14 cellular contexts compared by ENCODE assay signal in the genomic region with DNA sequence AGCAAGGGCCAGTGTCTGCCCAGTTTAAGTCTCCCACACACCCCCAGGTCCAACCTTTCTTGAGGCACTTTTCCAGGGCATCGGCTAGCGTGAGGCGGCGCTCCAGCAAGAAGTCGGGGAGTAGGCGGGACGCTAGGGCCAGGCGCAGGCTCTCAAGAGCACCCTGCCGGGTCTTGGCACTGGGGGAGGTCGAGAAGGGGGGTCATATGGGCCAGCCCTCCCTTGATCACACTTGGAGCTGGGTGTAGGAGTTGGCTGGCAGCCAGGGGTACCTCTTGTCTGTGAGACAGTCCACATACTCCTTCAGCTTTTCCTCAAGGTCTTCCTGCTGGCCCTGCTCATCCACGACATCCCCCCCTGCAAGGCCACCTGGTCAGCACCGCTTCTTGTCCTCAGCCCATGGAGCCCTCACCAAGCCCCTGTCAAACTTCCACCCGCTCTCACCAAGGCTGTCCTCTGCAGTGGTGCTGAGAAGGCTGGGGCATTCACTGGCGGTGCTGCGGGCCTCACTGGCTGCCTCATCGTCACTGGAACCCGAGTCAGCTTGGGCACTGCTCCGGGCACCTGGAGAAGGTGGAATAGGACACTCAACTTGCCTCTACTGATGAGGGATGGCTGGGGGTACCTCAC. TPM values are rescaled to one million over a fixed set of nuclear protein-coding genes. Genes with fewer than 3 reads are reported as not detected.
DNase-seq lines count a peak whose midpoint lies in the region; ATAC-seq, FAIRE-seq and TF ChIP-seq lines count a peak whose summit lies in the region.
"Had no signal": no experiment of that assay in that cellular context is flagged by ENCODE, and none has a peak within 500 bp of the region (broad histone marks: within the 10 kb centered on the region; RNA-seq: fewer than 3 reads in every experiment).

No MANE protein-coding gene starts in this region.

- H3K4me1 ChIP-seq in K562 (replicated peaks in 1 of 2; ENCODE audit: control insufficient read depth in 2 of 2, insufficient read depth in 2 of 2, low read length in 2 of 2) (peaks cover 8 to 62% of the 10 kb centered on the region in 2 experiments; a peak in 3 of 5 replicates), pancreas (peaks cover 9 to 13% (median 10%) of the 10 kb centered on the region in 3 donors)

- no peak overlapping the region for H3K4me2 ChIP-seq in K562 (ENCODE audit: insufficient read depth, low read length)

- H3K27me3 ChIP-seq in K562 (ENCODE audit: control insufficient read depth in 2 of 2, insufficient read depth in 2 of 2, low read length in 2 of 2) (no peaks in the 10 kb centered on the region), pancreas (no peaks in the 10 kb centered on the region)

- peaks cover 71% of the 10 kb centered on the region for H3K36me3 Mint-ChIP-seq in activated T-cell treated with anti-CD3 and anti-CD28 coated beads, Interleukin-2, amount 50 U/mL, for 24 hours (ENCODE audit: low read depth)

- FAIRE-seq in K562 (lab: Jason Lieb, UNC) (no peak), pancreas (lab: Jason Lieb, UNC) (no peak)

- H3K9me3 ChIP-seq in K562 (replicated peaks; ENCODE audit: control insufficient read depth, insufficient read depth, low read depth, low read length) (no peaks in the 10 kb centered on the region), pancreas (no peaks in the 10 kb centered on the region)

- H3K9me3 Mint-ChIP-seq in activated T-cell treated with anti-CD3 and anti-CD28 coated beads, Interleukin-2, amount 50 U/mL, for 24 hours, result no peaks in the 10 kb centered on the region

- no TSS peak for BruUV-seq in K562 (replicated peaks; lab: Mats Ljungman, UMichigan)

- CTCF ChIA-PET in K562 (lab: Yijun Ruan, JAX; ENCODE audit: low intra/inter-chr PET ratio), result no interaction called here

- peaks cover 28% of the 10 kb centered on the region for H3K4me1 Mint-ChIP-seq in activated T-cell treated with anti-CD3 and anti-CD28 coated beads, Interleukin-2, amount 50 U/mL, for 24 hours (ENCODE audit: low read depth)

- DNase-seq in activated T-cell treated with anti-CD3 and anti-CD28 coated beads, Interleukin-2, amount 50 U/mL, for 24 hours, result no peak
- DNase-seq in activated T-cell treated with anti-CD3 and anti-CD28 coated beads, Interleukin-2, amount 50 U/mL, for 48 hours, result no peak
- DNase-seq in NB4 (ENCODE audit: low read depth) (no peak), K562 (ENCODE audit: extremely low read depth in 1 of 4, low spot score in 3 of 4) (no peak), pancreas (peak; percentile 42 to 88 (median 59)), NCI-H2171 (lab: John Stamatoyannopoulos, UW) (no peak), head of caudate nucleus (no peak)
- DNase-seq: activated CD4-positive, alpha-beta T cell treated with anti-CD3 and anti-CD28 coated beads, Interleukin-2, amount 50 U/mL, for 48 hours; mesendoderm; NCI-H1105; NCI-H526 had no signal

- peaks cover 49% of the 10 kb centered on the region; the same call in 2 of the 3 replicates for H3K36me3 ChIP-seq in K562 (ENCODE audit: control insufficient read depth, insufficient read depth, low read length)
- peaks cover 0 to 29% (median 18%) of the 10 kb centered on the region in 3 donors for H3K36me3 ChIP-seq in pancreas

- peaks cover 30% of the 10 kb centered on the region for H3K79me2 ChIP-seq in K562 (ENCODE audit: control insufficient read depth, insufficient read depth, low read length)

- TF ChIP-seq RAD21 in K562 (CRISPR knock-in tag; conservative IDR thresholded peaks at IDR 0.05 in 1 of 2, IDR thresholded peaks at IDR 0.05 in 1 of 2), result no peak

- H3K4me3 Mint-ChIP-seq in activated T-cell treated with anti-CD3 and anti-CD28 coated beads, Interleukin-2, amount 50 U/mL, for 24 hours, result peak overlapping the region; percentile 95

- no peak for TF ChIP-seq CTCF in NB4 (IDR thresholded peaks at IDR 0.05; ENCODE audit: low read depth, low read length)
- TF ChIP-seq CTCF in K562 (IDR thresholded peaks at IDR 0.05 in 2 of 3, conservative IDR thresholded peaks at IDR 0.05 in 1 of 3; ENCODE audit: insufficient read depth in 2 of 3, low read depth in 1 of 3, low read length in 3 of 3), result no peak
- TF ChIP-seq CTCF in pancreas (IDR thresholded peaks at IDR 0.05), result no peak

- in situ Hi-C loops in K562 (cut with MboI), result no loop called here

- peak overlapping the region; percentile 95 for H3K27ac Mint-ChIP-seq in activated T-cell treated with anti-CD3 and anti-CD28 coated beads, Interleukin-2, amount 50 U/mL, for 24 hours

- ATAC-seq in K562 (no peak), pancreas (no peak), HG02588 (IDR thresholded peaks at IDR 0.05; ENCODE audit: unreplicated experiment) (no peak)
- ATAC-seq: sciatic nerve, SK-N-SH treated with all-trans-retinoic acid at 6 μM for 48 hours had no signal

- no peak for TF ChIP-seq EP300 in K562 (IDR thresholded peaks at IDR 0.05; ENCODE audit: low read length)

- no peak overlapping the region for H3K27ac ChIP-seq in K562 (ENCODE audit: extremely low read depth, low read depth, low read length)
- no peak overlapping the region for H3K27ac ChIP-seq in pancreas

- intact Hi-C loops in K562 (cut with micrococcal nuclease), result no loop called here
- intact Hi-C loops in pancreas (cut with DNase I), result no loop called here
- intact Hi-C loops in head of caudate nucleus (cut with DNase I), result loop anchor here (5.0 kb wide), 1 partner anchor 37 kb away; a partner anchor contains a TSS

- H4K20me1 ChIP-seq in K562 (replicated peaks; ENCODE audit: control insufficient read depth, insufficient read depth, low read length), result no peaks in the 10 kb centered on the region

- no peaks in the 10 kb centered on the region for H3K27me3 Mint-ChIP-seq in activated T-cell treated with anti-CD3 and anti-CD28 coated beads, Interleukin-2, amount 50 U/mL, for 24 hours

- POLR2A ChIA-PET in K562 (lab: Yijun Ruan, JAX), result interaction anchor here (2.4 kb wide), 1 partner anchor 10 kb away, joined by 8 read pairs; no protein-coding TSS in a partner anchor

- WGBS in K562 (ENCODE audit: insufficient coverage, low coverage, missing lambda C conversion rate), result 94% methylated on average over 7 of the region's 18 CpGs
- WGBS in pancreas, 2 donors, result 88 to 93% methylated on average over 18 of the region's 18 CpGs

- TF ChIP-seq POLR2A in NB4 (IDR thresholded peaks at IDR 0.05; ENCODE audit: extremely low read depth, insufficient read length), result no peak
- TF ChIP-seq POLR2A in K562 (conservative IDR thresholded peaks at IDR 0.05), result no peak

- no peak overlapping the region for H2AFZ ChIP-seq in K562 (ENCODE audit: low read depth, low read length)

- H3K9ac ChIP-seq in K562 (ENCODE audit: insufficient read depth in 1 of 2, low read depth in 2 of 2, low read length in 2 of 2), result peak overlapping the region in 1 of 2 experiments; percentile 81; a peak in 2 of 4 replicates

- H3K9me1 ChIP-seq in K562 (ENCODE audit: control insufficient read depth, insufficient read depth, low read length), result no peaks in the 10 kb centered on the region

- H3K4me3 ChIP-seq in NB4 (ENCODE audit: low read depth, low read length) (peak overlapping the region; percentile 98), K562 (no peak overlapping the region; the same call in 1 of the 2 replicates), pancreas (no peak overlapping the region)

RNA-seq across cellular contexts. Expression of a gene that starts 2.0 kb away (rescaled TPM):
- 134 and 435 TPM in 2 replicates for total RNA-seq in K562 (2011; cell fraction: chromatin; rRNA removed; ENCODE audit: low replicate concordance)
- total RNA-seq in K562 (2011; cell fraction: nucleolus; rRNA removed), result 318 and 350 TPM in 2 replicates
- total RNA-seq in K562 (2011; cell fraction: nucleoplasm; rRNA removed), result 152 and 197 TPM in 2 replicates
- total RNA-seq in K562 (2014; rRNA removed), result 75.1 and 91.2 TPM in 2 replicates
- total RNA-seq in K562 (2014; rRNA removed; fragmentation: Illumina TruSeq; extraction: Trizol), result 31.2 and 42.6 TPM in 2 replicates
- 54.4 and 57.2 TPM in 2 replicates for total RNA-seq in K562 (2015; rRNA removed; fragmentation: Illumina TruSeq; extraction: Trizol)
- total RNA-seq in K562 (2021), result 115 and 116 TPM in 2 replicates
- 44.6 and 56.2 TPM in 2 replicates for polyA plus RNA-seq in K562 (2011; rRNA removed)
- polyA plus RNA-seq in K562 (2011; cell fraction: cytosol; rRNA removed), result 47.8 and 103 TPM in 2 replicates
- 475 and 549 TPM in 2 replicates for polyA plus RNA-seq in K562 (2011; cell fraction: nucleus; rRNA removed)
- polyA plus RNA-seq in K562 (2012), result 69.2 and 72.6 TPM in 2 replicates
- polyA plus RNA-seq in K562 (2014; fragmentation: Illumina TruSeq; extraction: Trizol), result 52.8 and 58.1 TPM in 2 replicates
- polyA plus RNA-seq in K562 (2014; fragmentation: Nextera tagmentation; extraction: Ambion mirVana), result 10 to 100 TPM; 30.5 to 41.0 TPM
- polyA plus RNA-seq in K562 (2014; rRNA removed), result 79.9 and 91.5 TPM in 2 replicates
- 20.2 and 31.4 TPM in 2 replicates for polyA minus RNA-seq in K562 (2011; rRNA and poly(A)+ RNA removed)
- polyA minus RNA-seq in K562 (2011; cell fraction: cytosol; rRNA and poly(A)+ RNA removed), result 26.1 and 29.9 TPM in 2 replicates
- 118 and 130 TPM in 2 replicates for polyA minus RNA-seq in K562 (2011; cell fraction: nucleus; rRNA and poly(A)+ RNA removed)
- 10 to 100 TPM; 47.1 to 81.6 (median 55.1) TPM for total RNA-seq in pancreas
- 100 to 1,000 TPM; 101 to 117 TPM for polyA plus RNA-seq in pancreas

RNA-seq across cellular contexts. Expression of a gene that starts 9.0 kb away (rescaled TPM):
- 5.1 and 18.1 TPM in 2 replicates for total RNA-seq in K562 (2011; cell fraction: chromatin; rRNA removed; ENCODE audit: low replicate concordance)
- total RNA-seq in K562 (2011; cell fraction: nucleolus; rRNA removed), result 10.5 and 12.3 TPM in 2 replicates
- total RNA-seq in K562 (2011; cell fraction: nucleoplasm; rRNA removed), result 6.0 and 7.5 TPM in 2 replicates
- total RNA-seq in K562 (2014; rRNA removed) (6.8 and 12.8 TPM in 2 replicates), K562 (2014; rRNA removed; fragmentation: Illumina TruSeq; extraction: Trizol) (2.1 and 2.4 TPM in 2 replicates), K562 (2015; rRNA removed; fragmentation: Illumina TruSeq; extraction: Trizol) (8.3 and 9.1 TPM in 2 replicates), K562 (2021) (7.0 and 9.8 TPM in 2 replicates), pancreas (1 to 10 TPM in 1 of 6 donors, under 1 TPM in 5; 0.46 to 1.3 (median 0.65) TPM)
- polyA plus RNA-seq in K562 (2011; rRNA removed) (5.4 and 6.8 TPM in 2 replicates), K562 (2014; fragmentation: Illumina TruSeq; extraction: Trizol) (9.1 and 9.8 TPM in 2 replicates), K562 (2014; fragmentation: Nextera tagmentation; extraction: Ambion mirVana) (1 to 10 TPM in 1 of 2 experiments, under 1 TPM in 1; 0.38 to 1.0 TPM), K562 (2014; rRNA removed) (9.0 and 16.5 TPM in 2 replicates), pancreas (1 to 10 TPM; 1.6 to 2.1 TPM)
- 10.7 and 28.9 TPM in 2 replicates for polyA plus RNA-seq in K562 (2011; cell fraction: cytosol; rRNA removed)
- 11.9 and 20.3 TPM in 2 replicates for polyA plus RNA-seq in K562 (2011; cell fraction: nucleus; rRNA removed)
- 8.0 and 13.8 TPM in 2 replicates for polyA plus RNA-seq in K562 (2012)
- 1.7 and 2.9 TPM in 2 replicates for polyA minus RNA-seq in K562 (2011; rRNA and poly(A)+ RNA removed)
- 3.8 and 4.4 TPM in 2 replicates for polyA minus RNA-seq in K562 (2011; cell fraction: cytosol; rRNA and poly(A)+ RNA removed)
- polyA minus RNA-seq in K562 (2011; cell fraction: nucleus; rRNA and poly(A)+ RNA removed), result 5.4 and 6.2 TPM in 2 replicates

RNA-seq across cellular contexts. Expression of a gene that starts 9.0 kb away (rescaled TPM):
- 16.2 and 63.0 TPM in 2 replicates for total RNA-seq in K562 (2011; cell fraction: chromatin; rRNA removed; ENCODE audit: low replicate concordance)
- total RNA-seq in K562 (2011; cell fraction: nucleolus; rRNA removed), result 43.6 and 46.5 TPM in 2 replicates
- 23.6 and 28.2 TPM in 2 replicates for total RNA-seq in K562 (2011; cell fraction: nucleoplasm; rRNA removed)
- total RNA-seq in K562 (2014; rRNA removed), result 12.8 and 19.6 TPM in 2 replicates
- 3.6 and 4.5 TPM in 2 replicates for total RNA-seq in K562 (2014; rRNA removed; fragmentation: Illumina TruSeq; extraction: Trizol)
- total RNA-seq in K562 (2015; rRNA removed; fragmentation: Illumina TruSeq; extraction: Trizol), result 7.7 and 8.4 TPM in 2 replicates
- 17.1 and 20.8 TPM in 2 replicates for total RNA-seq in K562 (2021)
- 8.6 and 21.4 TPM in 2 replicates for polyA plus RNA-seq in K562 (2011; rRNA removed)
- polyA plus RNA-seq in K562 (2011; cell fraction: cytosol; rRNA removed), result 18.4 and 19.8 TPM in 2 replicates
- polyA plus RNA-seq in K562 (2011; cell fraction: nucleus; rRNA removed), result 94.4 and 123 TPM in 2 replicates
- 14.0 and 25.1 TPM in 2 replicates for polyA plus RNA-seq in K562 (2012)
- 18.1 and 23.5 TPM in 2 replicates for polyA plus RNA-seq in K562 (2014; fragmentation: Illumina TruSeq; extraction: Trizol)
- 1 to 10 TPM in 1 of 2 experiments, under 1 TPM in 1; 0.82 to 1.7 TPM for polyA plus RNA-seq in K562 (2014; fragmentation: Nextera tagmentation; extraction: Ambion mirVana)
- polyA plus RNA-seq in K562 (2014; rRNA removed), result 13.6 and 24.0 TPM in 2 replicates
- polyA minus RNA-seq in K562 (2011; rRNA and poly(A)+ RNA removed), result 7.3 and 8.6 TPM in 2 replicates
- polyA minus RNA-seq in K562 (2011; cell fraction: cytosol; rRNA and poly(A)+ RNA removed), result 5.2 and 5.9 TPM in 2 replicates
- 27.1 and 33.3 TPM in 2 replicates for polyA minus RNA-seq in K562 (2011; cell fraction: nucleus; rRNA and poly(A)+ RNA removed)
- total RNA-seq in pancreas, result 1 to 10 TPM; 2.6 to 6.6 (median 5.0) TPM
- 10 to 100 TPM; 13.0 to 15.6 TPM for polyA plus RNA-seq in pancreas

RNA-seq across cellular contexts. Expression of a gene that starts 11.3 kb away (rescaled TPM):
- not detected in 2 replicates for total RNA-seq in K562 (2011; cell fraction: chromatin; rRNA removed; ENCODE audit: low replicate concordance)
- not detected in 2 replicates for total RNA-seq in K562 (2011; cell fraction: nucleolus; rRNA removed)
- not detected in 2 replicates for total RNA-seq in K562 (2011; cell fraction: nucleoplasm; rRNA removed)
- total RNA-seq in K562 (2014; rRNA removed) (not detected in 2 replicates), K562 (2014; rRNA removed; fragmentation: Illumina TruSeq; extraction: Trizol) (not detected in 2 replicates), K562 (2015; rRNA removed; fragmentation: Illumina TruSeq; extraction: Trizol) (not detected in 2 replicates), K562 (2021) (not detected in 2 replicates), pancreas (under 1 TPM in 1 of 6 donors, not detected in 5; 0.12 TPM)
- polyA plus RNA-seq in K562 (2011; rRNA removed) (not detected in 2 replicates), K562 (2014; fragmentation: Illumina TruSeq; extraction: Trizol) (not detected in 2 replicates), K562 (2014; fragmentation: Nextera tagmentation; extraction: Ambion mirVana) (not detected), K562 (2014; rRNA removed) (not detected in 2 replicates), pancreas (1 to 10 TPM in 1 of 2 donors, under 1 TPM in 1; 0.15 to 2.1 TPM)
- polyA plus RNA-seq in K562 (2011; cell fraction: cytosol; rRNA removed), result not detected in 2 replicates
- polyA plus RNA-seq in K562 (2011; cell fraction: nucleus; rRNA removed), result 0.10 TPM in 1 of 2 replicates, not detected in the other
- 0.08 and 0.12 TPM in 2 replicates for polyA plus RNA-seq in K562 (2012)
- not detected in 2 replicates for polyA minus RNA-seq in K562 (2011; rRNA and poly(A)+ RNA removed)
- polyA minus RNA-seq in K562 (2011; cell fraction: cytosol; rRNA and poly(A)+ RNA removed), result not detected in 2 replicates
- polyA minus RNA-seq in K562 (2011; cell fraction: nucleus; rRNA and poly(A)+ RNA removed), result not detected in 2 replicates

RNA-seq across cellular contexts. Expression of a gene that starts 13.1 kb away (rescaled TPM):
- 6.0 and 12.8 TPM in 2 replicates for total RNA-seq in K562 (2011; cell fraction: chromatin; rRNA removed; ENCODE audit: low replicate concordance)
- 15.3 and 15.9 TPM in 2 replicates for total RNA-seq in K562 (2011; cell fraction: nucleolus; rRNA removed)
- total RNA-seq in K562 (2011; cell fraction: nucleoplasm; rRNA removed), result 11.7 and 12.2 TPM in 2 replicates
- total RNA-seq in K562 (2014; rRNA removed), result 5.4 and 8.0 TPM in 2 replicates
- total RNA-seq in K562 (2014; rRNA removed; fragmentation: Illumina TruSeq; extraction: Trizol), result 2.9 and 3.3 TPM in 2 replicates
- total RNA-seq in K562 (2015; rRNA removed; fragmentation: Illumina TruSeq; extraction: Trizol), result 4.7 and 5.3 TPM in 2 replicates
- 8.3 and 8.4 TPM in 2 replicates for total RNA-seq in K562 (2021)
- polyA plus RNA-seq in K562 (2011; rRNA removed), result 3.1 and 5.7 TPM in 2 replicates
- polyA plus RNA-seq in K562 (2011; cell fraction: cytosol; rRNA removed), result 4.7 and 6.0 TPM in 2 replicates
- polyA plus RNA-seq in K562 (2011; cell fraction: nucleus; rRNA removed), result 7.4 and 8.4 TPM in 2 replicates
- 4.4 and 7.4 TPM in 2 replicates for polyA plus RNA-seq in K562 (2012)
- 7.5 and 7.7 TPM in 2 replicates for polyA plus RNA-seq in K562 (2014; fragmentation: Illumina TruSeq; extraction: Trizol)
- 1 to 10 TPM; 1.4 to 1.6 TPM for polyA plus RNA-seq in K562 (2014; fragmentation: Nextera tagmentation; extraction: Ambion mirVana)
- 7.9 and 8.5 TPM in 2 replicates for polyA plus RNA-seq in K562 (2014; rRNA removed)
- polyA minus RNA-seq in K562 (2011; rRNA and poly(A)+ RNA removed), result 3.6 and 4.0 TPM in 2 replicates
- polyA minus RNA-seq in K562 (2011; cell fraction: cytosol; rRNA and poly(A)+ RNA removed), result 1.7 and 5.0 TPM in 2 replicates
- 3.1 and 9.3 TPM in 2 replicates for polyA minus RNA-seq in K562 (2011; cell fraction: nucleus; rRNA and poly(A)+ RNA removed)
- total RNA-seq in pancreas, result 1 to 10 TPM; 3.1 to 7.1 (median 5.7) TPM
- 10 to 100 TPM in 1 of 2 donors, 1 to 10 TPM in 1; 8.2 to 11.7 TPM for polyA plus RNA-seq in pancreas

Comparison
In these comparisons a context has a peak if more than half of its experiments do, and no peak if none do; other contexts are left out.
1. DNase-seq: peak in pancreas (6 of 6); none in activated T-cell treated with anti-CD3 and anti-CD28 coated beads, Interleukin-2, amount 50 U/mL, for 24 hours (single experiment), activated T-cell treated with anti-CD3 and anti-CD28 coated beads, Interleukin-2, amount 50 U/mL, for 48 hours (0 of 2), NB4 (single experiment), K562 (0 of 4), NCI-H2171 (single experiment) and head of caudate nucleus (0 of 42).